8 cellular contexts compared by ENCODE assay signal in the genomic region with DNA sequence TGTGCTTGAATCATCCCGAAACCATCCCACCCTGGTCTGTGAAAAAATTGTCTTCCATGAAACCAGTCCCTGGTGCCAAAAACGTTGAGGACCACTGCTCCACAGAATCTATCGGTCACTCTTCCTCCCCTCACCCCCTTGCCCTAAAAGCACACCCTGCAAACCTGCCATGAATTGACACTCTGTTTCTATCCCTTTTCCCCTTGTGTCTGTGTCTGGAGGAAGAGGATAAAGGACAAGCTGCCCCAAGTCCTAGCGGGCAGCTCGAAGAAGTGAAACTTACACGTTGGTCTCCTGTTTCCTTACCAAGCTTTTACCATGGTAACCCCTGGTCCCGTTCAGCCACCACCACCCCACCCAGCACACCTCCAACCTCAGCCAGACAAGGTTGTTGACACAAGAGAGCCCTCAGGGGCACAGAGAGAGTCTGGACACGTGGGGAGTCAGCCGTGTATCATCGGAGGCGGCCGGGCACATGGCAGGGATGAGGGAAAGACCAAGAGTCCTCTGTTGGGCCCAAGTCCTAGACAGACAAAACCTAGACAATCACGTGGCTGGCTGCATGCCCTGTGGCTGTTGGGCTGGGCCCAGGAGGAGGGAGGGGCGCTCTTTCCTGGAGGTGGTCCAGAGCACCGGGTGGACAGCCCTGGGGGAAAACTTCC. TPM values are rescaled to one million over a fixed set of nuclear protein-coding genes. Genes with fewer than 3 reads are reported as not detected.
DNase-seq lines count a peak whose midpoint lies in the region; ATAC-seq and TF ChIP-seq lines count a peak whose summit lies in the region.

No MANE protein-coding gene starts in this region.

- H3K27me3 ChIP-seq in gastroesophageal sphincter (no peaks in the 10 kb centered on the region), prostate gland (replicated peaks; ENCODE audit: insufficient read depth) (no peaks in the 10 kb centered on the region)

- TF ChIP-seq POLR2A in gastroesophageal sphincter (IDR thresholded peaks at IDR 0.05) (no peak), prostate gland (IDR thresholded peaks at IDR 0.05) (no peak)

- H3K9me3 ChIP-seq in gastroesophageal sphincter (no peaks in the 10 kb centered on the region), prostate gland (no peaks in the 10 kb centered on the region)

- ATAC-seq in HG02938 (IDR thresholded peaks at IDR 0.05; ENCODE audit: unreplicated experiment) (peak; percentile 40), gastroesophageal sphincter (peak; percentile 16), GM21717 (IDR thresholded peaks at IDR 0.05; ENCODE audit: unreplicated experiment) (no peak)

- POLR2A ChIA-PET in GM10248 (lab: Yijun Ruan, JAX): interaction anchor here (0.5 to 1.2 kb wide), 3 partner anchors 12 to 224 kb away, joined by 3 to 6 read pairs (median 3); no protein-coding TSS in a partner anchor

- H3K27ac ChIP-seq in gastroesophageal sphincter: peak overlapping the region in 3 of 4 donors; percentile 61 to 78 (median 70)
- peak overlapping the region; percentile 46 to 63 for H3K27ac ChIP-seq in prostate gland

- WGBS in gastroesophageal sphincter (ENCODE audit: low coverage in 1 of 2), 2 donors: 57 to 75% methylated on average over 2 to 4 of the region's 15 CpGs
- WGBS in prostate gland: 21% methylated on average over 15 of the region's 15 CpGs

- peaks cover 0 to 53% (median 35%) of the 10 kb centered on the region in 3 donors for H3K4me1 ChIP-seq in gastroesophageal sphincter
- no peaks in the 10 kb centered on the region for H3K4me1 ChIP-seq in prostate gland (replicated peaks)

- no peak for TF ChIP-seq EP300 in gastroesophageal sphincter (IDR thresholded peaks at IDR 0.05)

- in situ Hi-C loops in SK-MEL-5 (cut with HindIII; ENCODE audit: low pct_unique_long_range_greater_than_20kb, low sequenced_read_pairs): no loop called here

- intact Hi-C loops in prostate gland (cut with DNase I): no loop called here

- CTCF ChIA-PET in GM10248 (lab: Yijun Ruan, JAX): interaction anchor here (0.9 to 9.9 kb wide), 12 partner anchors 7 to 157 kb away, joined by 3 to 81 read pairs (median 4); partner anchors contain the start of gene FIS1

- DNase-seq in GM10248 (ENCODE audit: extremely low spot score): peak; percentile 43
- DNase-seq in SK-MEL-5 (ENCODE audit: low read depth, low spot score): peak; percentile 47
- DNase-seq in prostate gland (ENCODE audit: low spot score): no peak
- DNase-seq in DMS153 (lab: John Stamatoyannopoulos, UW): no peak
- no peak for DNase-seq in activated CD4-positive, alpha-beta T cell treated with anti-CD3 and anti-CD28 coated beads, Interleukin-2, amount 50 U/mL, for 48 hours

- TF ChIP-seq CTCF in GM10248 (IDR thresholded peaks at IDR 0.05; ENCODE audit: control extremely low read depth, extremely low read depth, low read depth, missing control alignments) (no peak), gastroesophageal sphincter (IDR thresholded peaks at IDR 0.05) (no peak), prostate gland (IDR thresholded peaks at IDR 0.05) (no peak)

- H3K36me3 ChIP-seq in gastroesophageal sphincter (no peaks in the 10 kb centered on the region), prostate gland (no peaks in the 10 kb centered on the region)

- H3K4me3 ChIP-seq in gastroesophageal sphincter (peak overlapping the region in 1 of 2 donors; percentile 37), prostate gland (no peak overlapping the region)

RNA-seq across cellular contexts. Expression of gene SERPINE1, which starts 0.8 kb away (rescaled TPM):
- total RNA-seq in SK-MEL-5 (2014; rRNA removed; shearing (Covaris generic)): 0.27 TPM in 1 of 2 replicates, not detected in the other
- 0.42 and 0.47 TPM in 2 replicates for polyA plus RNA-seq in SK-MEL-5 (2015; cell fraction: cytosol; rRNA removed)
- 0.36 TPM in 1 of 2 replicates, not detected in the other for polyA plus RNA-seq in SK-MEL-5 (2015; cell fraction: nucleus; rRNA removed)
- total RNA-seq in gastroesophageal sphincter (10 to 100 TPM in 3 of 4 donors, 1 to 10 TPM in 1; 5.4 to 75.3 (median 19.6) TPM), prostate gland (10 to 100 TPM in 1 of 2 donors, 1 to 10 TPM in 1; 3.7 to 24.4 TPM)

RNA-seq across cellular contexts. Expression of gene AP1S1, which starts 28.2 kb away (rescaled TPM):
- 329 and 367 TPM in 2 replicates for total RNA-seq in SK-MEL-5 (2014; rRNA removed; shearing (Covaris generic))
- 221 and 277 TPM in 2 replicates for polyA plus RNA-seq in SK-MEL-5 (2015; cell fraction: cytosol; rRNA removed)
- 105 and 125 TPM in 2 replicates for polyA plus RNA-seq in SK-MEL-5 (2015; cell fraction: nucleus; rRNA removed)
- total RNA-seq in gastroesophageal sphincter (10 to 100 TPM; 21.9 to 69.5 (median 34.3) TPM), prostate gland (10 to 100 TPM; 47.2 to 90.0 TPM)

RNA-seq across cellular contexts. Expression of gene VGF, which starts 39.2 kb away (rescaled TPM):
- 848 and 983 TPM in 2 replicates for total RNA-seq in SK-MEL-5 (2014; rRNA removed; shearing (Covaris generic))
- polyA plus RNA-seq in SK-MEL-5 (2015; cell fraction: cytosol; rRNA removed): 5,294 and 5,718 TPM in 2 replicates
- polyA plus RNA-seq in SK-MEL-5 (2015; cell fraction: nucleus; rRNA removed): 511 and 943 TPM in 2 replicates
- total RNA-seq in gastroesophageal sphincter (under 1 TPM in 2 of 4 donors, not detected in 2; 0.25 to 0.27 TPM), prostate gland (under 1 TPM; 0.14 to 0.68 TPM)

RNA-seq across cellular contexts. Expression of gene TRIM56, which starts 40.8 kb away (rescaled TPM):
- total RNA-seq in SK-MEL-5 (2014; rRNA removed; shearing (Covaris generic)): 6.9 and 7.5 TPM in 2 replicates
- polyA plus RNA-seq in SK-MEL-5 (2015; cell fraction: cytosol; rRNA removed): 14.4 and 18.2 TPM in 2 replicates
- polyA plus RNA-seq in SK-MEL-5 (2015; cell fraction: nucleus; rRNA removed): 17.5 and 20.6 TPM in 2 replicates
- total RNA-seq in gastroesophageal sphincter (10 to 100 TPM; 15.0 to 26.4 (median 23.0) TPM), prostate gland (10 to 100 TPM; 32.0 to 36.1 TPM)

RNA-seq across cellular contexts. Expression of gene NAT16, which starts 54.0 kb away (rescaled TPM):
- 1.5 and 3.9 TPM in 2 replicates for total RNA-seq in SK-MEL-5 (2014; rRNA removed; shearing (Covaris generic))
- 28.7 and 33.0 TPM in 2 replicates for polyA plus RNA-seq in SK-MEL-5 (2015; cell fraction: cytosol; rRNA removed)
- 57.6 and 61.1 TPM in 2 replicates for polyA plus RNA-seq in SK-MEL-5 (2015; cell fraction: nucleus; rRNA removed)
- total RNA-seq in gastroesophageal sphincter (not detected), prostate gland (not detected)

Comparison
In these comparisons a context has a peak if more than half of its experiments do, and no peak if none do; other contexts are left out.
1. DNase-seq: peak in GM10248 (single experiment) and SK-MEL-5 (single experiment); none in prostate gland (single experiment), DMS153 (single experiment) and activated CD4-positive, alpha-beta T cell treated with anti-CD3 and anti-CD28 coated beads, Interleukin-2, amount 50 U/mL, for 48 hours (0 of 2).
2. RNA of gene VGF, which starts 39.2 kb away (total RNA-seq): 848 to 983 TPM in SK-MEL-5; 0.14 to 0.68 TPM in prostate gland and 0.25 to 0.27 TPM in gastroesophageal sphincter; every median in the first group is over 100 times any median in the second.